ENCODE assay signal across 20 cellular contexts in genomic region chr1:55812281-55812680, GRCh38.
DNase-seq lines count a peak whose midpoint lies in the region; ATAC-seq and TF ChIP-seq lines count a peak whose summit lies in the region.
"Had no signal": no experiment of that assay in that cellular context is flagged by ENCODE, and none has a peak within 500 bp of the region (broad histone marks: within the 10 kb centered on the region; RNA-seq: fewer than 3 reads in every experiment).

No MANE protein-coding gene starts in this region.

- no peaks in the 10 kb centered on the region for H4K20me1 ChIP-seq in PC-3 (ENCODE audit: low read length)

- peaks cover 3% of the 10 kb centered on the region for H3K36me3 Mint-ChIP-seq in progenitor cell of endocrine pancreas (ENCODE audit: insufficient read depth)

- ATAC-seq in PC-3, result peak; percentile 50
- no peak for ATAC-seq in HG02840 (IDR thresholded peaks at IDR 0.05; ENCODE audit: low FRiP score, unreplicated experiment)
- ATAC-seq: activated naive CD8-positive, alpha-beta T cell treated with anti-CD3 and anti-CD28 coated beads, Interleukin-2, amount 50 U/mL, for 24 hours; activated T-helper 17 cell treated with anti-CD3 and anti-CD28 coated beads, Interleukin-2, amount 50 U/mL, for 72 hours; left lobe of liver; Panc1; stimulated activated naive CD8-positive, alpha-beta T cell treated with anti-CD3 and anti-CD28 coated beads, Interleukin-15, Interleukin-2, amounts not matched to agents 100 U/mL and 50 U/mL, for 24 hours had no signal

- H2AFZ ChIP-seq in PC-3 (ENCODE audit: low read length), result no peak overlapping the region

- in situ Hi-C loops in Caki2 (cut with HindIII; ENCODE audit: low pct_unique_long_range_greater_than_20kb, low sequenced_read_pairs), result no loop called here

- peaks cover 17% of the 10 kb centered on the region for H3K9me3 Mint-ChIP-seq in progenitor cell of endocrine pancreas (ENCODE audit: low read depth)
- H3K9me3 Mint-ChIP-seq: activated naive CD8-positive, alpha-beta T cell treated with anti-CD3 and anti-CD28 coated beads, Interleukin-2, amount 50 U/mL, for 24 hours had no signal

- peaks cover 5% of the 10 kb centered on the region for H3K4me1 Mint-ChIP-seq in progenitor cell of endocrine pancreas (ENCODE audit: low read depth)
- H3K4me1 Mint-ChIP-seq: activated T-helper 17 cell treated with anti-CD3 and anti-CD28 coated beads, Interleukin-2, amount 50 U/mL, for 72 hours had no signal

- no peaks in the 10 kb centered on the region for H3K9me2 ChIP-seq in PC-3 (replicated peaks; ENCODE audit: low read length)

- POLR2A ChIA-PET in PC-3 (lab: Charles Lee; ENCODE audit: unreplicated experiment), result no interaction called here

- no peak overlapping the region for H3K4me2 ChIP-seq in PC-3 (ENCODE audit: low read length)

- no peaks in the 10 kb centered on the region for H3K36me3 ChIP-seq in PC-3 (ENCODE audit: low read depth, low read length)

- CTCF ChIA-PET in PC-3 (lab: Charles Lee), result no interaction called here

- intact Hi-C loops in PC-3 (cut with micrococcal nuclease), result no loop called here

- H3K27ac ChIP-seq in PC-3 (ENCODE audit: low read length), result no peak overlapping the region
- H3K27ac ChIP-seq in substantia nigra (ENCODE audit: low read depth, low read length, poor library complexity, severe bottlenecking), result no peak overlapping the region

- H3K4me3 ChIP-seq in PC-3 (ENCODE audit: low read length), result no peak overlapping the region
- no peak overlapping the region for H3K4me3 ChIP-seq in fibroblast of pulmonary artery (replicated peaks; ENCODE audit: low read depth, low read length)

- TF ChIP-seq CTCF in PC-3 (conservative IDR thresholded peaks at IDR 0.05; ENCODE audit: low read depth, low read length) (no peak), fibroblast of pulmonary artery (IDR thresholded peaks at IDR 0.05; ENCODE audit: low read length, missing control alignments) (no peak), progenitor cell of endocrine pancreas (IDR thresholded peaks at IDR 0.05; ENCODE audit: unreplicated experiment) (no peak)

- no peaks in the 10 kb centered on the region for H3K27me3 ChIP-seq in PC-3 (ENCODE audit: low read length)

- H3F3A ChIP-seq in PC-3 (ENCODE audit: low read length, unreplicated experiment), result no peaks in the 10 kb centered on the region

- H3K9ac ChIP-seq in PC-3 (ENCODE audit: low read length), result no peak overlapping the region

- no peaks in the 10 kb centered on the region for H3K27me3 Mint-ChIP-seq in progenitor cell of endocrine pancreas
- H3K27me3 Mint-ChIP-seq: activated T-helper 17 cell treated with anti-CD3 and anti-CD28 coated beads, Interleukin-2, amount 50 U/mL, for 72 hours had no signal

- no peaks in the 10 kb centered on the region for H3K79me2 ChIP-seq in PC-3 (ENCODE audit: low read length)

- H3K4me3 Mint-ChIP-seq in progenitor cell of endocrine pancreas (ENCODE audit: low read depth), result no peak overlapping the region
- H3K4me3 Mint-ChIP-seq: activated naive CD8-positive, alpha-beta T cell treated with anti-CD3 and anti-CD28 coated beads, Interleukin-2, amount 50 U/mL, for 24 hours; activated T-helper 17 cell treated with anti-CD3 and anti-CD28 coated beads, Interleukin-2, amount 50 U/mL, for 72 hours; endodermal cell had no signal

- H3K4me1 ChIP-seq in PC-3 (ENCODE audit: insufficient read depth, low read length), result peaks cover 13% of the 10 kb centered on the region

- DNase-seq in Caki2 (ENCODE audit: low read depth) (peak; percentile 54), PC-3 (peak; percentile 26), fibroblast of pulmonary artery (ENCODE audit: low read depth) (peak; percentile 46), progenitor cell of endocrine pancreas (ENCODE audit: low spot score, unreplicated experiment) (no peak), T-helper 9 cell (no peak), GF-D8 (lab: John Stamatoyannopoulos, UW) (no peak), substantia nigra (lab: John Stamatoyannopoulos, UW) (no peak)
- DNase-seq: activated CD4-positive, alpha-beta T cell treated with anti-CD3 and anti-CD28 coated beads for 1 hour; activated naive CD8-positive, alpha-beta T cell treated with anti-CD3 and anti-CD28 coated beads, Interleukin-2, amount 50 U/mL, for 24 hours; endodermal cell; foreskin melanocyte; Karpas-422; NCI-H1105 treated with DMSO at 0.1 percent for 48 hours; NCI-H2171 treated with DMSO at 0.1 percent for 48 hours; NCI-H774; stimulated activated naive CD8-positive, alpha-beta T cell treated with anti-CD3 and anti-CD28 coated beads, Interleukin-15, Interleukin-2, amounts not matched to agents 100 U/mL and 50 U/mL, for 24 hours had no signal

- 0 out of 2 replicates have a peak, but pooled peaks cover 7% of the 10 kb centered on the region for H3K9me3 ChIP-seq in PC-3 (ENCODE audit: low read length)

- H3K27ac Mint-ChIP-seq in progenitor cell of endocrine pancreas, result peak overlapping the region; percentile 8
- H3K27ac Mint-ChIP-seq: activated naive CD8-positive, alpha-beta T cell treated with anti-CD3 and anti-CD28 coated beads, Interleukin-2, amount 50 U/mL, for 24 hours; activated T-helper 17 cell treated with anti-CD3 and anti-CD28 coated beads, Interleukin-2, amount 50 U/mL, for 72 hours; endodermal cell had no signal

- BruUV-seq in PC-3 (replicated peaks; lab: Mats Ljungman, UMichigan), result no TSS peak

Comparison
In these comparisons a context has a peak if more than half of its experiments do, and no peak if none do; other contexts are left out.
1. DNase-seq: peak in Caki2 (single experiment), PC-3 (single experiment) and fibroblast of pulmonary artery (single experiment); none in progenitor cell of endocrine pancreas (single experiment), T-helper 9 cell (single experiment), GF-D8 (single experiment) and substantia nigra (0 of 49).